12 cellular contexts compared by ENCODE assay signal in the genomic region with DNA sequence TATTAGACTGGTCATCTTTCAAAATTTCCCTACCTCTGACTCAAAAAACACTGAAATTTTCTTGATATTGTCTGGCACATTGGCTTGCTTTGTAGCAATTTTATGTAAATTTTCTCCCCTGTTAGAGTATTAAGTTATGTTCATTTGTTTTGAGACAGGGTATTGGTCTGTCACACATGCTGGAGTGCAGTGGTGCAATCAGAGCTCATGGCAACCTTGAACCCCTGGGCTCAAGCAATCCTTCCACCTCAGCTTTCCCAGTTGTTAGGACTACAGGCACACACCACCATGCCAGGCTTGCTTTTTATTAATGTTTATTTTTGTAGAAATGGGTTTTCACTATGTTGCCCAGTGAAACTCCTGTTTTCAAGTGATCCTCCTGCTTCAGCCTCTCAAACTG. TPM values are rescaled to one million over a fixed set of nuclear protein-coding genes. Genes with fewer than 3 reads are reported as not detected.
"Had no signal": no experiment of that assay in that cellular context is flagged by ENCODE, and none has a peak within 500 bp of the region (broad histone marks: within the 10 kb centered on the region; RNA-seq: fewer than 3 reads in every experiment).

No MANE protein-coding gene starts in this region.

- H3K27ac ChIP-seq: GM23248 had no signal

- H3K4me2 ChIP-seq: GM23338 had no signal

- H3K9ac ChIP-seq: GM23248 had no signal

- H3K36me3 ChIP-seq: HAP-1 had no signal

- H2AFZ ChIP-seq: GM23248, GM23338 had no signal

- H3K4me3 ChIP-seq: GM23248, GM23338, HAP-1 had no signal

- H3K9me3 ChIP-seq: HAP-1 had no signal

- DNase-seq: GM23248, GOT3, H7, H9, HCEC 1CT, HFFc6 had no signal

- ATAC-seq: GM23338, HCT116 had no signal

- FAIRE-seq: H1, H54 had no signal

RNA-seq across cellular contexts. Expression of a gene that starts 17.5 kb away (rescaled TPM):
- total RNA-seq: GM23248, GM23338, H1, H4, H7, H9, HFFc6 had no signal
- polyA plus RNA-seq: GM23248, GM23338, H1 had no signal
